Comparison of ENCODE assay signal across 2 cellular contexts in genomic region chr3:196948442-196949365, GRCh38.
TF ChIP-seq lines count a peak whose summit lies in the region.

No MANE protein-coding gene starts in this region.

TF ChIP-seq in Ishikawa, 13 proteins besides CTCF, POLR2A, EP300 and RAD21 (continued from another document):
- TF ChIP-seq ZBTB7A (IDR thresholded peaks at IDR 0.05; ENCODE audit: low read depth) = no peak
- no peak for TF ChIP-seq MAX (IDR thresholded peaks at IDR 0.05)
- TF ChIP-seq NFIC (IDR thresholded peaks at IDR 0.05) = no peak
- TF ChIP-seq YY1 (IDR thresholded peaks at IDR 0.05; ENCODE audit: low read depth) = no peak
- no peak for TF ChIP-seq REST (IDR thresholded peaks at IDR 0.05; ENCODE audit: low read depth)
- TF ChIP-seq CREB1 (IDR thresholded peaks at IDR 0.05; ENCODE audit: low read depth) = no peak
- TF ChIP-seq USF1 (IDR thresholded peaks at IDR 0.05) = no peak
- TF ChIP-seq TEAD4 (IDR thresholded peaks at IDR 0.05) = no peak
- TF ChIP-seq FOXM1 (IDR thresholded peaks at IDR 0.05; ENCODE audit: borderline replicate concordance, low read depth) = no peak
- TF ChIP-seq EGR1 (IDR thresholded peaks at IDR 0.05) = no peak
- TF ChIP-seq TAF1 (IDR thresholded peaks at IDR 0.05; ENCODE audit: low read depth) = no peak

TF ChIP-seq in GM12878, 131 proteins besides CTCF, POLR2A, EP300 and RAD21 (continued from another document):
- no peak for TF ChIP-seq MAX (IDR thresholded peaks at IDR 0.05; ENCODE audit: low read depth, low read length)
- TF ChIP-seq SPI1 (IDR thresholded peaks at IDR 0.05; ENCODE audit: borderline replicate concordance, insufficient read depth, low read depth, low read length) = no peak
- no peak for TF ChIP-seq GABPA (IDR thresholded peaks at IDR 0.05; ENCODE audit: low read depth)
- TF ChIP-seq SMAD1 (IDR thresholded peaks at IDR 0.05; ENCODE audit: low read depth, partially characterized antibody) = no peak
- TF ChIP-seq HDAC2 (IDR thresholded peaks at IDR 0.05) = no peak
- no peak for TF ChIP-seq SMAD5 (IDR thresholded peaks at IDR 0.05; ENCODE audit: low read depth)
- no peak for TF ChIP-seq ZNF384 (IDR thresholded peaks at IDR 0.05; ENCODE audit: borderline replicate concordance, low read depth, low read length)
- no peak for TF ChIP-seq KLF5 (IDR thresholded peaks at IDR 0.05; ENCODE audit: partially characterized antibody)
- no peak for TF ChIP-seq SIX5 (IDR thresholded peaks at IDR 0.05; ENCODE audit: low read depth, low read length, severe bottlenecking)
